8 cellular contexts compared by ENCODE assay signal in the genomic region with DNA sequence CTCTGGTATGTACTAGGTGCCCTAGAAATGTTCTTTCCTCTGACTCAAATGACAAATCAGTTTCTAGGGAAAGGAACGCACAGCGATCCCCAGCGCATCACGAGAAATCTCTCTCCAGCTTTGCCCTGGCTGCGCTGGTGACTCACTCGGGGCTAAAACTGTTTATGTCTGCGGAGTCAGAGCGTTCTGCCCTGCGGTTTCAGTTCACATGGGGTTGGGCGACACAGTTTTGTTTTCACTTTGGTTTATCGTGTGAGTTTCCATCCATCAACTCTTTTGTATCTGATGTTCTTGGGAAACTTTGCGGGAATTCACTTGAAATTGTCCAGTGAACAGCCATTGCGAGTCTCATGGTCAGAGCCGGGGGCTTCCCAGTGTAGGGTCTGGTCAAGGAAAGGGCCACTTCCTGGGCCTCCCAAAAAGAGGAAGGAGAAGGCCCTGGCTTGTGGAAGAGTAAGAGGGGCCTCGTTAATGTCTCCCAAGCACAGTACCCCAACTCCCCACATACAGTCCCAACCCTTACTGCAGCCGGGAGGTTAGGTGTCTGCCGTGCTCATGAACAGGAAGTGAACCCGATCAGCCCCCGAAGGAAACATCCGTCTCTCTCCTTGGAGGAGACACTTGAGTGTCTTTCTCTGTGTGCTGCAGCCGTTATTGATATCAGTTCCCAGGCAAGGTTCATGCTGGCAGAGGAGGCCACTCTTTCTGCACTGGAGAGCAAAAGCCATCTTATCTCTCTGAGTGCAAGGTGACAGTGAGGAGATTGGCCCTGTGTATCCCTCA.
DNase-seq lines count a peak whose midpoint lies in the region; ATAC-seq and TF ChIP-seq lines count a peak whose summit lies in the region.

No MANE protein-coding gene starts in this region.

- no peaks in the 10 kb centered on the region for H3K27me3 Mint-ChIP-seq in CD4-positive, alpha-beta T cell
- H3K27me3 Mint-ChIP-seq in H9 (ENCODE audit: low read depth) = no peaks in the 10 kb centered on the region

- CTCF ChIA-PET in CD4-positive, alpha-beta T cell (lab: Charles Lee) = interaction anchor here (1.0 to 1.2 kb wide), 2 partner anchors 28 kb away, joined by 3 to 4 read pairs; no protein-coding TSS in a partner anchor

- ATAC-seq in CD4-positive, alpha-beta T cell (ENCODE audit: poor library complexity) = peak; percentile 94
- ATAC-seq in GM21390 (IDR thresholded peaks at IDR 0.05; ENCODE audit: unreplicated experiment) = peak; percentile 97

- H3K36me3 ChIP-seq in hepatocyte (replicated peaks; ENCODE audit: insufficient read depth, low read depth) = no peaks in the 10 kb centered on the region

- peak; percentile 63 to 78 (median 72) for DNase-seq in CD4-positive, alpha-beta T cell
- peak in 45 of 76 experiments; percentile 1 to 68 (median 24) for DNase-seq in HUDEP-2 (lab: John Stamatoyannopoulos, UW; ENCODE audit: unreplicated experiment in 76 of 76)
- DNase-seq in activated CD8-positive, alpha-beta memory T cell treated with anti-CD3 and anti-CD28 coated beads for 1 hour (ENCODE audit: extremely low read depth in 1 of 2, low read depth in 1 of 2) = peak; percentile 45 to 48
- DNase-seq in hepatocyte (ENCODE audit: low spot score) = peak; percentile 57
- DNase-seq in stimulated activated CD8-positive, alpha-beta memory T cell treated with anti-CD3 and anti-CD28 coated beads, Interleukin-4, amount 100 ng/mL, for 24 hours (ENCODE audit: low read depth) = peak; percentile 63
- no peak for DNase-seq in COLO829 (ENCODE audit: low spot score)
- DNase-seq in H9 = no peak

- H3K4me3 Mint-ChIP-seq in CD4-positive, alpha-beta T cell = peak overlapping the region; percentile 86
- H3K4me3 Mint-ChIP-seq in H9 = no peak overlapping the region

- peaks cover 29% of the 10 kb centered on the region for H3K4me1 Mint-ChIP-seq in CD4-positive, alpha-beta T cell (ENCODE audit: low read depth)
- H3K4me1 Mint-ChIP-seq in H9 = peaks cover 4 to 8% of the 10 kb centered on the region in 2 experiments; a peak in 3 of 4 replicates

- H2AK5ac ChIP-seq in H9 (ENCODE audit: insufficient read length, low read length) = no peak overlapping the region

- H2BK15ac ChIP-seq in H9 (ENCODE audit: low read depth, low read length) = no peak overlapping the region

- no peak overlapping the region for H3K4ac ChIP-seq in H9 (ENCODE audit: low read depth, low read length)

- no peak overlapping the region for H3K18ac ChIP-seq in H9 (ENCODE audit: insufficient read length, low read depth, low read length)

- no peak overlapping the region for H4K91ac ChIP-seq in H9 (ENCODE audit: insufficient read length, low read depth, low read length)

- H3K27ac ChIP-seq in CD4-positive, alpha-beta T cell (ENCODE audit: low read depth, low read length) = peak overlapping the region; percentile 68
- H3K27ac ChIP-seq in hepatocyte (peak overlapping the region; percentile 83), H9 (ENCODE audit: insufficient read length, low read depth, low read length) (no peak overlapping the region)

- peak overlapping the region; percentile 96 for H3K27ac Mint-ChIP-seq in CD4-positive, alpha-beta T cell
- H3K27ac Mint-ChIP-seq in H9 = peak overlapping the region in 1 of 3 experiments; percentile 37; a peak in 1 of 7 replicates

- H3K23ac ChIP-seq in H9 (ENCODE audit: insufficient read length, low read depth, low read length) = no peak overlapping the region

- H2BK5ac ChIP-seq in H9 (ENCODE audit: insufficient read length, low read length) = no peak overlapping the region

- intact Hi-C loops in CD4-positive, alpha-beta T cell (cut with DNase I, micrococcal nuclease) = no loop called here

- no peak overlapping the region for H2AFZ ChIP-seq in hepatocyte
- H2AFZ ChIP-seq in H9 (ENCODE audit: low read length) = no peak overlapping the region

- no peak overlapping the region for H3T11ph ChIP-seq in H9 (ENCODE audit: low read length)

- H3K9me2 ChIP-seq in hepatocyte (replicated peaks; ENCODE audit: insufficient read depth) = no peaks in the 10 kb centered on the region

- no peak overlapping the region for H3K14ac ChIP-seq in H9 (ENCODE audit: insufficient read depth, low read length)

- no peaks in the 10 kb centered on the region for H3K9me3 ChIP-seq in CD4-positive, alpha-beta T cell (ENCODE audit: control insufficient read depth, low read length)
- H3K9me3 ChIP-seq in hepatocyte (ENCODE audit: low read depth) (no peaks in the 10 kb centered on the region), H9 (ENCODE audit: control insufficient read depth, low read depth, low read length) (no peaks in the 10 kb centered on the region)

- H4K20me1 ChIP-seq in hepatocyte (ENCODE audit: insufficient read depth, poor library complexity, severe bottlenecking) = no peaks in the 10 kb centered on the region
- H4K20me1 ChIP-seq in H9 (ENCODE audit: control insufficient read depth, insufficient read depth, insufficient read length) = no peaks in the 10 kb centered on the region

- H4K5ac ChIP-seq in H9 (ENCODE audit: insufficient read length, low read depth, low read length) = no peak overlapping the region

- no peak overlapping the region for H2BK12ac ChIP-seq in H9 (ENCODE audit: insufficient read length, low read depth, low read length)

- H3K4me1 ChIP-seq in hepatocyte (ENCODE audit: insufficient read depth) (no peaks in the 10 kb centered on the region), H9 (ENCODE audit: insufficient read depth, low read length) (no peaks in the 10 kb centered on the region)

- no peaks in the 10 kb centered on the region for H3K27me3 ChIP-seq in CD4-positive, alpha-beta T cell (ENCODE audit: control insufficient read depth, insufficient read depth, low read length)
- H3K27me3 ChIP-seq in hepatocyte (no peaks in the 10 kb centered on the region), H9 (ENCODE audit: insufficient read depth, low read length) (no peaks in the 10 kb centered on the region)

- H4K8ac ChIP-seq in H9 (replicated peaks; ENCODE audit: insufficient read length, low read depth, low read length) = no peak overlapping the region

- H3K36me3 Mint-ChIP-seq in CD4-positive, alpha-beta T cell (ENCODE audit: low read depth) = no peaks in the 10 kb centered on the region
- H3K36me3 Mint-ChIP-seq in H9 (ENCODE audit: insufficient read depth in 1 of 3, low read depth in 3 of 3) = no peaks in the 10 kb centered on the region

- no peaks in the 10 kb centered on the region for H3K23me2 ChIP-seq in H9 (ENCODE audit: insufficient read length, low read depth, low read length, poor library complexity, severe bottlenecking)

- WGBS in hepatocyte (ENCODE audit: low lambda C conversion rate, missing lambda C conversion rate) = 76% methylated on average over 21 of the region's 21 CpGs
- WGBS in H9 (ENCODE audit: extremely low coverage, insufficient read length, low lambda C conversion rate) = no CpG with 5 or more reads among the region's 21 CpGs

- H3K9me3 Mint-ChIP-seq in CD4-positive, alpha-beta T cell = no peaks in the 10 kb centered on the region
- H3K9me3 Mint-ChIP-seq in H9 = no peaks in the 10 kb centered on the region

- no peak overlapping the region for H3K56ac ChIP-seq in H9 (ENCODE audit: insufficient read length, low read depth, low read length)

- H2BK20ac ChIP-seq in H9 (ENCODE audit: low read depth, low read length, poor library complexity, severe bottlenecking) = no peak overlapping the region

- no peaks in the 10 kb centered on the region for H3K79me2 ChIP-seq in hepatocyte
- no peaks in the 10 kb centered on the region for H3K79me2 ChIP-seq in H9 (ENCODE audit: insufficient read depth, low read length)

- POLR2A ChIA-PET in CD4-positive, alpha-beta T cell (lab: Charles Lee) = interaction anchor here (1.0 kb wide), 1 partner anchor 858 kb away, joined by 3 read pairs; the partner anchor contains the start of gene MAF

- no peak overlapping the region for H3K4me3 ChIP-seq in hepatocyte

- H3K9ac ChIP-seq in H9 (ENCODE audit: extremely low read depth, insufficient read length, low read length) = no peak overlapping the region

- H3K4me2 ChIP-seq in hepatocyte = peak overlapping the region; percentile 62
- no peak overlapping the region for H3K4me2 ChIP-seq in H9 (ENCODE audit: insufficient read depth, insufficient read length, low read length)

- H3K79me1 ChIP-seq in H9 (ENCODE audit: insufficient read depth, low read depth, low read length, poor library complexity, severe bottlenecking) = no peaks in the 10 kb centered on the region

- H2BK120ac ChIP-seq in H9 (ENCODE audit: low read depth, low read length, poor library complexity, severe bottlenecking) = no peak overlapping the region

- TF ChIP-seq CTCF in CD4-positive, alpha-beta T cell (IDR thresholded peaks at IDR 0.05) = no peak
- TF ChIP-seq CTCF in hepatocyte (IDR thresholded peaks at IDR 0.05; ENCODE audit: poor library complexity) (no peak), H9 (conservative IDR thresholded peaks at IDR 0.05) (no peak)

Comparison
In these comparisons a context has a peak if more than half of its experiments do, and no peak if none do; other contexts are left out.
1. DNase-seq: peak in CD4-positive, alpha-beta T cell (10 of 10), HUDEP-2 (45 of 76), activated CD8-positive, alpha-beta memory T cell treated with anti-CD3 and anti-CD28 coated beads for 1 hour (2 of 2), hepatocyte (single experiment) and stimulated activated CD8-positive, alpha-beta memory T cell treated with anti-CD3 and anti-CD28 coated beads, Interleukin-4, amount 100 ng/mL, for 24 hours (single experiment); none in COLO829 (single experiment) and H9 (single experiment).